1 cellular context compared by ENCODE assay signal in the genomic region with DNA sequence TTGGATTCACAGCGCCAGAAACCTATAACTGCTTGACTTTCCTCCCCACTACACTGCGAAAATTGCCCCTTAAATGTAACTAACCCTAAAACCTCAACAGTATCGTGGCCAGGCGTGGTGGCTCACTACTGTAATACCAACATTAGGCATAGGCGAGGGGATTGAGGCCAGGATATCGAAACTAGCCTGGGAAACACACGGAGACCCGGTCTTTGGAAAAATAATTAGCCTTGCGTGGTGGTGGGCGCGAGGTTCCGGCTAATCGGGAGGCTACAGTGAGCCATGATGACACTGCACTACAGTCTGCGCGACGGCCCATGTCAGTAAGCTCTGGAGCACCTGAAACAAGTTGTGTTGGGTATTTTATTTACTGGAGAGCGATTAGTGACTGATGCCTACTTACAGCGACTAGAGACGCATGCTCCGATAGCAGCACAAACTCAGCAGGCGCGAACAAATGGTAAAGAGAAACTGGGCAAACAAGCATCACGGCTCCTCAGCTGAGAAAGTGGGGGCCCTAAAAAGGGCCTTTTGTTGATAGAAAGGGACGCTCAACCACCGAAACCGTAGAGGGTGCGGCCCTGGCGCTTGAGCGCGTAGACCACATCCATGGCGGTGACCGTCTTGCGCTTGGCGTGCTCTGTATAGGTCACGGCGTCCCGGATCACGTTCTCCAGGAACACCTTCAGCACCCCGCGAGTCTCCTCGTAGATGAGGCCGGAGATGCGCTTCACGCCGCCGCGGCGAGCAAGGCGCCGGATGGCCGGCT.
TF ChIP-seq lines count a peak whose summit lies in the region.

No MANE protein-coding gene starts in this region.

TF ChIP-seq in neural cell, 6 proteins besides CTCF, POLR2A, EP300 and RAD21 (continued from another document):
- TF ChIP-seq, protein P1, sequence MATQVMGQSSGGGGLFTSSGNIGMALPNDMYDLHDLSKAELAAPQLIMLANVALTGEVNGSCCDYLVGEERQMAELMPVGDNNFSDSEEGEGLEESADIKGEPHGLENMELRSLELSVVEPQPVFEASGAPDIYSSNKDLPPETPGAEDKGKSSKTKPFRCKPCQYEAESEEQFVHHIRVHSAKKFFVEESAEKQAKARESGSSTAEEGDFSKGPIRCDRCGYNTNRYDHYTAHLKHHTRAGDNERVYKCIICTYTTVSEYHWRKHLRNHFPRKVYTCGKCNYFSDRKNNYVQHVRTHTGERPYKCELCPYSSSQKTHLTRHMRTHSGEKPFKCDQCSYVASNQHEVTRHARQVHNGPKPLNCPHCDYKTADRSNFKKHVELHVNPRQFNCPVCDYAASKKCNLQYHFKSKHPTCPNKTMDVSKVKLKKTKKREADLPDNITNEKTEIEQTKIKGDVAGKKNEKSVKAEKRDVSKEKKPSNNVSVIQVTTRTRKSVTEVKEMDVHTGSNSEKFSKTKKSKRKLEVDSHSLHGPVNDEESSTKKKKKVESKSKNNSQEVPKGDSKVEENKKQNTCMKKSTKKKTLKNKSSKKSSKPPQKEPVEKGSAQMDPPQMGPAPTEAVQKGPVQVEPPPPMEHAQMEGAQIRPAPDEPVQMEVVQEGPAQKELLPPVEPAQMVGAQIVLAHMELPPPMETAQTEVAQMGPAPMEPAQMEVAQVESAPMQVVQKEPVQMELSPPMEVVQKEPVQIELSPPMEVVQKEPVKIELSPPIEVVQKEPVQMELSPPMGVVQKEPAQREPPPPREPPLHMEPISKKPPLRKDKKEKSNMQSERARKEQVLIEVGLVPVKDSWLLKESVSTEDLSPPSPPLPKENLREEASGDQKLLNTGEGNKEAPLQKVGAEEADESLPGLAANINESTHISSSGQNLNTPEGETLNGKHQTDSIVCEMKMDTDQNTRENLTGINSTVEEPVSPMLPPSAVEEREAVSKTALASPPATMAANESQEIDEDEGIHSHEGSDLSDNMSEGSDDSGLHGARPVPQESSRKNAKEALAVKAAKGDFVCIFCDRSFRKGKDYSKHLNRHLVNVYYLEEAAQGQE (IDR thresholded peaks at IDR 0.05; ENCODE audit: borderline replicate concordance): peak; percentile 11
